Comparison of ENCODE assay signal across 9 cellular contexts in genomic region chr17:3965123-3965800, GRCh38. TPM values are rescaled to one million over a fixed set of nuclear protein-coding genes. Genes with fewer than 3 reads are reported as not detected.
DNase-seq lines count a peak whose midpoint lies in the region; ATAC-seq, FAIRE-seq and TF ChIP-seq lines count a peak whose summit lies in the region.
"Had no signal": no experiment of that assay in that cellular context is flagged by ENCODE, and none has a peak within 500 bp of the region (broad histone marks: within the 10 kb centered on the region; RNA-seq: fewer than 3 reads in every experiment).

No MANE protein-coding gene starts in this region.

- DNase-seq in NK-92 treated with Interleukin-12 subunit alpha and Interleukin-12 subunit beta, amount 100 ng/mL, for 24 hours (lab: John Stamatoyannopoulos, UW), result peak; percentile 47
- DNase-seq in NK-92 (lab: John Stamatoyannopoulos, UW; ENCODE audit: unreplicated experiment) (no peak), NAMALWA (ENCODE audit: low spot score) (peak; percentile 80), T-cell (peak; percentile 34 to 73 (median 55)), astrocyte (ENCODE audit: low read depth) (no peak), iPS-NIHi7 (ENCODE audit: extremely low spot score) (peak; percentile 90), GOT3 (lab: John Stamatoyannopoulos, UW) (no peak)
- DNase-seq in stimulated activated CD4-positive, alpha-beta T cell treated with anti-CD3 and anti-CD28 coated beads, Interleukin-15, amount 100 ng/mL, for 24 hours, result peak; percentile 84

- peak overlapping the region; percentile 85 to 87 (median 86) for H3K4me3 Mint-ChIP-seq in T-cell
- H3K4me3 Mint-ChIP-seq in astrocyte (ENCODE audit: unreplicated experiment), result no peak overlapping the region

- H3K4me3 ChIP-seq in astrocyte (ENCODE audit: insufficient read depth, low read depth, low read length), result no peak overlapping the region

- H3K27me3 Mint-ChIP-seq in T-cell (no peaks in the 10 kb centered on the region), astrocyte (ENCODE audit: low read depth, unreplicated experiment) (peaks cover 47% of the 10 kb centered on the region)

- ATAC-seq in T-cell (replicated peaks in 1 of 4), result peak; percentile 44 to 61 (median 52)

- FAIRE-seq in astrocyte (lab: Jason Lieb, UNC), result no peak

- H3K79me2 ChIP-seq in astrocyte (ENCODE audit: insufficient read depth, low read length), result no peaks in the 10 kb centered on the region

- no peak overlapping the region for H3K27ac ChIP-seq in astrocyte (ENCODE audit: low read depth, low read length)
- H3K27ac ChIP-seq: C4-2B had no signal

- peak overlapping the region; percentile 79 for H3K4me2 ChIP-seq in astrocyte (ENCODE audit: low read length)

- H3K27me3 ChIP-seq in astrocyte (ENCODE audit: insufficient read depth, low read length), result peaks cover 28% of the 10 kb centered on the region

- H4K20me1 ChIP-seq in astrocyte (ENCODE audit: insufficient read depth, low read length), result no peaks in the 10 kb centered on the region

- H3K9ac ChIP-seq in astrocyte (ENCODE audit: low read length), result no peak overlapping the region

- peak overlapping the region; percentile 93 to 97 for H3K27ac Mint-ChIP-seq in T-cell
- H3K27ac Mint-ChIP-seq in astrocyte (ENCODE audit: unreplicated experiment), result no peak overlapping the region

- H3K9me3 Mint-ChIP-seq in T-cell, result no peaks in the 10 kb centered on the region
- H3K9me3 Mint-ChIP-seq in astrocyte (ENCODE audit: unreplicated experiment), result no peaks in the 10 kb centered on the region

- POLR2A ChIA-PET in T-cell (lab: Charles Lee), result interaction anchor here (0.6 to 0.7 kb wide), 3 partner anchors 9 to 78 kb away, joined by 3 to 8 read pairs (median 4); no protein-coding TSS in a partner anchor

- H3K4me1 Mint-ChIP-seq in T-cell (peaks cover 41 to 57% (median 44%) of the 10 kb centered on the region in 3 donors), astrocyte (ENCODE audit: low read depth, unreplicated experiment) (peaks cover 5% of the 10 kb centered on the region)

- no peaks in the 10 kb centered on the region for H3K9me3 ChIP-seq in astrocyte (ENCODE audit: insufficient read depth, low read depth, low read length)

- peaks cover 12% of the 10 kb centered on the region for H3K4me1 ChIP-seq in astrocyte (ENCODE audit: insufficient read depth, low read length)

- no peak for TF ChIP-seq CTCF in astrocyte (IDR thresholded peaks at IDR 0.05; ENCODE audit: insufficient read depth, low read depth, low read length)

- H2AFZ ChIP-seq in astrocyte (ENCODE audit: low read depth, low read length), result peak overlapping the region; percentile 77

- no peaks in the 10 kb centered on the region for H3K36me3 ChIP-seq in astrocyte (ENCODE audit: insufficient read depth, low read length)

- H3K36me3 Mint-ChIP-seq in T-cell, result no peaks in the 10 kb centered on the region
- H3K36me3 Mint-ChIP-seq in astrocyte (ENCODE audit: low read depth, unreplicated experiment), result no peaks in the 10 kb centered on the region

- CTCF ChIA-PET in T-cell (lab: Charles Lee), result interaction anchor here (0.6 to 1.6 kb wide), 7 partner anchors 14 to 1453 kb away, joined by 3 to 12 read pairs (median 3); partner anchors contain the start of gene NCBP3 (in 1 of the 2)

RNA-seq across cellular contexts. Expression of gene ATP2A3, which starts 1.0 kb away (rescaled TPM):
- 100 to 1,000 TPM; 228 to 303 (median 248) TPM for total RNA-seq in T-cell
- total RNA-seq in astrocyte, result 1.5 and 1.8 TPM in 2 replicates

RNA-seq across cellular contexts. Expression of gene P2RX1, which starts 49.0 kb away (rescaled TPM):
- total RNA-seq in T-cell (1 to 10 TPM in 3 of 5 donors, under 1 TPM in 2; 0.95 to 3.3 (median 1.2) TPM), astrocyte (not detected in 2 replicates)

Comparison
In these comparisons a context has a peak if more than half of its experiments do, and no peak if none do; other contexts are left out.
1. DNase-seq: peak in NK-92 treated with Interleukin-12 subunit alpha and Interleukin-12 subunit beta, amount 100 ng/mL, for 24 hours (single experiment), NAMALWA (single experiment), T-cell (34 of 34), iPS-NIHi7 (single experiment) and stimulated activated CD4-positive, alpha-beta T cell treated with anti-CD3 and anti-CD28 coated beads, Interleukin-15, amount 100 ng/mL, for 24 hours (single experiment); none in NK-92 (single experiment), astrocyte (single experiment) and GOT3 (single experiment).
2. RNA of gene ATP2A3, which starts 1.0 kb away (total RNA-seq): 228 to 303 TPM in T-cell; 1.5 to 1.8 TPM in astrocyte; every median in the first group is over 10 times any median in the second.